In the genomic region with DNA sequence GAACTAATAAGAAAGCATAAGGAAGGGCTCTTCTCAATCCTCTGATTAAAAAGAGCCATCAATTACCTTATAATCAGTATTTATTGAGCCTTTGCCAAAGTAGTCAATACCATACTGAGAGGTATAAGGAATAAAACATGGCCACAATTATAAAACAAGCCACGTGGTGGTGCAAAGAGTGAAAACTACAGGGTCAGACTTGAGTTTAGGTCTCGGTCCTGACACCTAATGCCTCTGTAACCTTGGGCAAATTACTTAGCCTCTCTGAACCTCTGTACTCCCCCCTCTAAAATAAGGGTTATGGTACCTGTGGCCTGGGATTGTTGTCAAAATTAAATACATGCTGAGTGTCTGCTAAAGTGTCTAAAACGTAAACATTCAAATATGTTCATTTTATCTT, we compare ENCODE assay signal across 1 cellular context.
TF ChIP-seq lines count a peak whose summit lies in the region.

No MANE protein-coding gene starts in this region.

TF ChIP-seq in K562, 482 proteins besides CTCF, POLR2A, EP300 and RAD21:
- TF ChIP-seq LARP7 (IDR thresholded peaks at IDR 0.05) (no peak), DMBX1 (CRISPR knock-in tag; IDR thresholded peaks at IDR 0.05; ENCODE audit: borderline replicate concordance) (no peak), SAFB (IDR thresholded peaks at IDR 0.05; ENCODE audit: borderline replicate concordance, low read depth, low read length) (no peak), SUPT5H (IDR thresholded peaks at IDR 0.05) (no peak), BRF1 (IDR thresholded peaks at IDR 0.05; ENCODE audit: borderline replicate concordance, extremely low read depth, insufficient read length) (no peak), ZNF121 (CRISPR knock-in tag; conservative IDR thresholded peaks at IDR 0.05) (no peak), HNRNPLL (IDR thresholded peaks at IDR 0.05; ENCODE audit: low read depth, low read length, poor library complexity, severe bottlenecking) (no peak), ZNF764 (CRISPR knock-in tag; IDR thresholded peaks at IDR 0.05; ENCODE audit: low read depth) (no peak), ILF3 (IDR thresholded peaks at IDR 0.05; ENCODE audit: borderline replicate concordance) (no peak)
- TF ChIP-seq, protein P1, sequence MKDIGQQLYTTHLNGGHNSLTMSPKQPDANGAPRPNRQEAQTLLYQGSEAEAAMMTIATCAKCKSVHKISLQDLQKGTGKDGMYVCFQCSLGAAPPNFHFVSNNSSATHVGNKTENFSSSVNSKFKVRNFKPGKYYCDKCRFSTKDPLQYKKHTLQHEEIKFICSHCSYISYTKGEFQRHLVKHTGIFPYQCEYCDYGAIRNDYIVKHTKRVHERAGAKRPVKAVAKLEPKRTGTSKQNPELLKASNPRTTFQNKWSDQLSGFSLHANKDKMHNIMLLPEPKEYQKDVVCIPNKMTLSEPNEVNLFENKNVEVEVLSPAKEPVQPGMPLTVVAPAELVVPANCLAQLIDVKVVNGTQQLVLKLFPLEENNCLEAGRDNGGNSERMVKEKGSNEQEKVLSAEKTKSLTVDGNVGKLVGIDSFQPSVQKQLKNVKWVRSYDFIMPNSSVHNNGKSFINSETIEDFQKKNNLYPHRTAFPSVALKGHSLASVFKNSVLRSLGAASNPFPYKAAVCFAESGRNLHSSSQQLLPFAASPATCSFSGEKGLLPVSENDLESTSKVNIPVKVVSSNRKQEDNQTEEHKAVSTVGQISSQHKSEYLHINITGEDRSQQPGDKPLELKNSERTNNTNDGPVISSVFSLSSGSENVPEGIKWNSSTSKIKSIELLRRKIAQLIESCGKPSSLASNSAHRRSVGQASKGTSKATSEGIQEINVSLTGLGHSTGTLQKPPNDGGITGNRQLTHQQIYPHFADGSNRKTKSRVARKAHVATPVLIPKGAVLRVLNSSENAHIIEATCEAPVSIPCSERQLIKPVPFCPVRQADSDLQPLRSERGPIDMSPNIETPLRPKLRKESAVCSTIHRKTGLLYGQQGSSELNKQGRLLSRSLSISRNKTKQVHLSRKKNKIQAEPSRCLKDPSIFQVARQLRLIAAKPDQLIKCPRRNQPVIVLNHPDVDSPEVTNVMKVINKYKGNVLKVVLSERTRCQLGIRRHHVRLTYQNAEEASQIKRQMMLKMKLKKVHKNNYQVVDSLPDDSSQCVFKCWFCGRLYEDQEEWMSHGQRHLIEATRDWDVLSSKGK (CRISPR knock-in tag; IDR thresholded peaks at IDR 0.05) = no peak
- TF ChIP-seq, protein P2, sequence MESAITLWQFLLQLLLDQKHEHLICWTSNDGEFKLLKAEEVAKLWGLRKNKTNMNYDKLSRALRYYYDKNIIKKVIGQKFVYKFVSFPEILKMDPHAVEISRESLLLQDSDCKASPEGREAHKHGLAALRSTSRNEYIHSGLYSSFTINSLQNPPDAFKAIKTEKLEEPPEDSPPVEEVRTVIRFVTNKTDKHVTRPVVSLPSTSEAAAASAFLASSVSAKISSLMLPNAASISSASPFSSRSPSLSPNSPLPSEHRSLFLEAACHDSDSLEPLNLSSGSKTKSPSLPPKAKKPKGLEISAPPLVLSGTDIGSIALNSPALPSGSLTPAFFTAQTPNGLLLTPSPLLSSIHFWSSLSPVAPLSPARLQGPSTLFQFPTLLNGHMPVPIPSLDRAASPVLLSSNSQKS (CRISPR knock-in tag; IDR thresholded peaks at IDR 0.05) = no peak
- TF ChIP-seq, protein P3, sequence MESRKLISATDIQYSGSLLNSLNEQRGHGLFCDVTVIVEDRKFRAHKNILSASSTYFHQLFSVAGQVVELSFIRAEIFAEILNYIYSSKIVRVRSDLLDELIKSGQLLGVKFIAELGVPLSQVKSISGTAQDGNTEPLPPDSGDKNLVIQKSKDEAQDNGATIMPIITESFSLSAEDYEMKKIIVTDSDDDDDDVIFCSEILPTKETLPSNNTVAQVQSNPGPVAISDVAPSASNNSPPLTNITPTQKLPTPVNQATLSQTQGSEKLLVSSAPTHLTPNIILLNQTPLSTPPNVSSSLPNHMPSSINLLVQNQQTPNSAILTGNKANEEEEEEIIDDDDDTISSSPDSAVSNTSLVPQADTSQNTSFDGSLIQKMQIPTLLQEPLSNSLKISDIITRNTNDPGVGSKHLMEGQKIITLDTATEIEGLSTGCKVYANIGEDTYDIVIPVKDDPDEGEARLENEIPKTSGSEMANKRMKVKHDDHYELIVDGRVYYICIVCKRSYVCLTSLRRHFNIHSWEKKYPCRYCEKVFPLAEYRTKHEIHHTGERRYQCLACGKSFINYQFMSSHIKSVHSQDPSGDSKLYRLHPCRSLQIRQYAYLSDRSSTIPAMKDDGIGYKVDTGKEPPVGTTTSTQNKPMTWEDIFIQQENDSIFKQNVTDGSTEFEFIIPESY (CRISPR knock-in tag; IDR thresholded peaks at IDR 0.05) = no peak
- TF ChIP-seq, protein P4, sequence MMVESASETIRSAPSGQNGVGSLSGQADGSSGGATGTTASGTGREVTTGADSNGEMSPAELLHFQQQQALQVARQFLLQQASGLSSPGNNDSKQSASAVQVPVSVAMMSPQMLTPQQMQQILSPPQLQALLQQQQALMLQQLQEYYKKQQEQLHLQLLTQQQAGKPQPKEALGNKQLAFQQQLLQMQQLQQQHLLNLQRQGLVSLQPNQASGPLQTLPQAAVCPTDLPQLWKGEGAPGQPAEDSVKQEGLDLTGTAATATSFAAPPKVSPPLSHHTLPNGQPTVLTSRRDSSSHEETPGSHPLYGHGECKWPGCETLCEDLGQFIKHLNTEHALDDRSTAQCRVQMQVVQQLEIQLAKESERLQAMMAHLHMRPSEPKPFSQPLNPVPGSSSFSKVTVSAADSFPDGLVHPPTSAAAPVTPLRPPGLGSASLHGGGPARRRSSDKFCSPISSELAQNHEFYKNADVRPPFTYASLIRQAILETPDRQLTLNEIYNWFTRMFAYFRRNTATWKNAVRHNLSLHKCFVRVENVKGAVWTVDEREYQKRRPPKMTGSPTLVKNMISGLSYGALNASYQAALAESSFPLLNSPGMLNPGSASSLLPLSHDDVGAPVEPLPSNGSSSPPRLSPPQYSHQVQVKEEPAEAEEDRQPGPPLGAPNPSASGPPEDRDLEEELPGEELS (CRISPR knock-in tag; IDR thresholded peaks at IDR 0.05; ENCODE audit: borderline replicate concordance) = no peak
TF ChIP-seq in K562: peak in this region for 0.
